ENCODE assay signal across 14 cellular contexts in the genomic region with DNA sequence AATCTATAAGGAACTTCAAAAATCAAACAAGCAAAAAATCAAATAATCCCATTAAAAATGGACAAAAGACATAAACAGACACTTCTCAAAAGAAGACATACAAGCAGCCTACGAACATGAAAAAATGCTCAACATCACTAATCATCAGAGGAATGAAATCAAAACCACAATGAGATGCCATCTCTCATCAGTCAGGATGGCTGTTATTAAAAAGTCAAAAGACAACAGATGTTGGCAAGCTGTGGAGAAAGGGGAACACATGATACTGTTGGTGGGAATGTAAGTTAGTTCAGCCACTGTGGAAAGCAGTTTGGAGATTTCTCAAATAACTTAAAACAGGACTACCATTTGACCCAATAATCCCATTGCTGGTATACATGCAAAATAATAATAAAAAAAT.
DNase-seq lines count a peak whose midpoint lies in the region; TF ChIP-seq lines count a peak whose summit lies in the region.
"Had no signal": no experiment of that assay in that cellular context is flagged by ENCODE, and none has a peak within 500 bp of the region (broad histone marks: within the 10 kb centered on the region; RNA-seq: fewer than 3 reads in every experiment).

No MANE protein-coding gene starts in this region.

- TF ChIP-seq CTCF in AG10803 (conservative IDR thresholded peaks at IDR 0.05; ENCODE audit: low read length) (no peak), fibroblast of mammary gland (conservative IDR thresholded peaks at IDR 0.05; ENCODE audit: control insufficient read depth, insufficient read depth, low read depth, low read length) (no peak), lower leg skin (IDR thresholded peaks at IDR 0.05) (no peak)

- intact Hi-C loops in lower leg skin (cut with DNase I; ENCODE audit: low total_unique reads): no loop called here

- no peak overlapping the region for H3K4me3 ChIP-seq in AG10803 (ENCODE audit: low read length)
- no peak overlapping the region for H3K4me3 ChIP-seq in fibroblast of mammary gland (ENCODE audit: control insufficient read depth, low read depth, low read length)
- no peak overlapping the region for H3K4me3 ChIP-seq in lower leg skin (ENCODE audit: low read depth, poor library complexity, severe bottlenecking)
- H3K4me3 ChIP-seq: BLaER1 treated with 17β-estradiol and CSF1 and Interleukin-3, amounts not matched to agents 10 nM and 100 nM; GM23338 had no signal

- peak; percentile 29 for DNase-seq in AG10803 (ENCODE audit: low read depth)
- peak; percentile 12 for DNase-seq in ELR (ENCODE audit: low read depth)
- DNase-seq in LHCN-M2 (ENCODE audit: low read depth): peak; percentile 23
- peak; percentile 3 for DNase-seq in fibroblast of mammary gland (ENCODE audit: low read depth)
- no peak for DNase-seq in lower leg skin (ENCODE audit: low spot score in 2 of 2)
- no peak for DNase-seq in DMS114 treated with DMSO at 0.1 percent for 48 hours (lab: John Stamatoyannopoulos, UW; ENCODE audit: unreplicated experiment)
- DNase-seq in stimulated activated CD4-positive, alpha-beta T cell treated with anti-CD3 and anti-CD28 coated beads, Interleukin-12 subunit alpha, Interleukin-12 subunit beta, amount 100 ng/mL, for 4 hours: no peak
- DNase-seq in putamen (ENCODE audit: low spot score): no peak
- DNase-seq: 8988T; CD4-positive, CD25-positive, alpha-beta regulatory T cell; GF-D8; H7 had no signal

- 31 to 44% methylated on average over 1 of the region's 1 CpG for WGBS in lower leg skin, 2 donors

- no peak for TF ChIP-seq POLR2A in lower leg skin (IDR thresholded peaks at IDR 0.05)

Comparison
In these comparisons a context has a peak if more than half of its experiments do, and no peak if none do; other contexts are left out.
1. DNase-seq: peak in AG10803 (single experiment), ELR (single experiment), LHCN-M2 (single experiment) and fibroblast of mammary gland (single experiment); none in lower leg skin (0 of 2), DMS114 treated with DMSO at 0.1 percent for 48 hours (single experiment), stimulated activated CD4-positive, alpha-beta T cell treated with anti-CD3 and anti-CD28 coated beads, Interleukin-12 subunit alpha, Interleukin-12 subunit beta, amount 100 ng/mL, for 4 hours (single experiment) and putamen (single experiment).